3 cellular contexts compared by ENCODE assay signal in the genomic region with DNA sequence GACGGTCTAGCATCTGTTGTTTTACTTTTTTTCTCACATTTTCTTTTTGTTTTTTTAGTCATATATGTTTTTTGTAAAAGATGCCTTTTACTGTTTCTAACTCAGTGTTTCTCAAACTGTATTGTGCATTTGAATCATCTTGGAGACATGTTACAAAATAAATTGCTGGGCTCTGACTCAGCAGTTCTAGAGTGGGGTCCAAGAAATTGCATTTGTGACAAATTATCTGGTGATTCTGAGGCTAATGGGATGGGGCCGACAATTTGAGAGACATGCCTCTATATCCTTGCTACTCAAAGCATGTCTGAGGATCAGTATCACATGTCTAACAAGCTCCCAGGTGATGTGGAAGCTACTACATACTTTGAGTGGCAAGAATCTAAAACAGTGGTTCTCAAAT.
A peak's percentile ranks its signal among the peaks of the same experiment; 100 is the strongest.
TF ChIP-seq lines count a peak whose summit lies in the region.

No MANE protein-coding gene starts in this region.

TF ChIP-seq in A549, 52 proteins besides CTCF, POLR2A, EP300 and RAD21 (continued from another document):
- TF ChIP-seq FOSL2 (IDR thresholded peaks at IDR 0.05) = no peak
- no peak for TF ChIP-seq FOSL2 (CRISPR knock-in tag; IDR thresholded peaks at IDR 0.05)
- 0 out of 2 replicates have a peak, but pooled peaks have one; percentile 65 for TF ChIP-seq CBX8 (IDR thresholded peaks at IDR 0.05)

TF ChIP-seq in GM23338, 12 proteins besides CTCF, POLR2A, EP300 and RAD21 (continued from another document):
- TF ChIP-seq, protein P1, sequence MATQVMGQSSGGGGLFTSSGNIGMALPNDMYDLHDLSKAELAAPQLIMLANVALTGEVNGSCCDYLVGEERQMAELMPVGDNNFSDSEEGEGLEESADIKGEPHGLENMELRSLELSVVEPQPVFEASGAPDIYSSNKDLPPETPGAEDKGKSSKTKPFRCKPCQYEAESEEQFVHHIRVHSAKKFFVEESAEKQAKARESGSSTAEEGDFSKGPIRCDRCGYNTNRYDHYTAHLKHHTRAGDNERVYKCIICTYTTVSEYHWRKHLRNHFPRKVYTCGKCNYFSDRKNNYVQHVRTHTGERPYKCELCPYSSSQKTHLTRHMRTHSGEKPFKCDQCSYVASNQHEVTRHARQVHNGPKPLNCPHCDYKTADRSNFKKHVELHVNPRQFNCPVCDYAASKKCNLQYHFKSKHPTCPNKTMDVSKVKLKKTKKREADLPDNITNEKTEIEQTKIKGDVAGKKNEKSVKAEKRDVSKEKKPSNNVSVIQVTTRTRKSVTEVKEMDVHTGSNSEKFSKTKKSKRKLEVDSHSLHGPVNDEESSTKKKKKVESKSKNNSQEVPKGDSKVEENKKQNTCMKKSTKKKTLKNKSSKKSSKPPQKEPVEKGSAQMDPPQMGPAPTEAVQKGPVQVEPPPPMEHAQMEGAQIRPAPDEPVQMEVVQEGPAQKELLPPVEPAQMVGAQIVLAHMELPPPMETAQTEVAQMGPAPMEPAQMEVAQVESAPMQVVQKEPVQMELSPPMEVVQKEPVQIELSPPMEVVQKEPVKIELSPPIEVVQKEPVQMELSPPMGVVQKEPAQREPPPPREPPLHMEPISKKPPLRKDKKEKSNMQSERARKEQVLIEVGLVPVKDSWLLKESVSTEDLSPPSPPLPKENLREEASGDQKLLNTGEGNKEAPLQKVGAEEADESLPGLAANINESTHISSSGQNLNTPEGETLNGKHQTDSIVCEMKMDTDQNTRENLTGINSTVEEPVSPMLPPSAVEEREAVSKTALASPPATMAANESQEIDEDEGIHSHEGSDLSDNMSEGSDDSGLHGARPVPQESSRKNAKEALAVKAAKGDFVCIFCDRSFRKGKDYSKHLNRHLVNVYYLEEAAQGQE (IDR thresholded peaks at IDR 0.05; ENCODE audit: unreplicated experiment) = no peak
- no peak for TF ChIP-seq EZH2phosphoT487 (IDR thresholded peaks at IDR 0.05; ENCODE audit: unreplicated experiment)
- TF ChIP-seq, protein P2, sequence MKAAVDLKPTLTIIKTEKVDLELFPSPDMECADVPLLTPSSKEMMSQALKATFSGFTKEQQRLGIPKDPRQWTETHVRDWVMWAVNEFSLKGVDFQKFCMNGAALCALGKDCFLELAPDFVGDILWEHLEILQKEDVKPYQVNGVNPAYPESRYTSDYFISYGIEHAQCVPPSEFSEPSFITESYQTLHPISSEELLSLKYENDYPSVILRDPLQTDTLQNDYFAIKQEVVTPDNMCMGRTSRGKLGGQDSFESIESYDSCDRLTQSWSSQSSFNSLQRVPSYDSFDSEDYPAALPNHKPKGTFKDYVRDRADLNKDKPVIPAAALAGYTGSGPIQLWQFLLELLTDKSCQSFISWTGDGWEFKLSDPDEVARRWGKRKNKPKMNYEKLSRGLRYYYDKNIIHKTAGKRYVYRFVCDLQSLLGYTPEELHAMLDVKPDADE (IDR thresholded peaks at IDR 0.05) = no peak
- TF ChIP-seq EZH2 (IDR thresholded peaks at IDR 0.05; ENCODE audit: low read depth, unreplicated experiment) = no peak
- TF ChIP-seq, protein P3, sequence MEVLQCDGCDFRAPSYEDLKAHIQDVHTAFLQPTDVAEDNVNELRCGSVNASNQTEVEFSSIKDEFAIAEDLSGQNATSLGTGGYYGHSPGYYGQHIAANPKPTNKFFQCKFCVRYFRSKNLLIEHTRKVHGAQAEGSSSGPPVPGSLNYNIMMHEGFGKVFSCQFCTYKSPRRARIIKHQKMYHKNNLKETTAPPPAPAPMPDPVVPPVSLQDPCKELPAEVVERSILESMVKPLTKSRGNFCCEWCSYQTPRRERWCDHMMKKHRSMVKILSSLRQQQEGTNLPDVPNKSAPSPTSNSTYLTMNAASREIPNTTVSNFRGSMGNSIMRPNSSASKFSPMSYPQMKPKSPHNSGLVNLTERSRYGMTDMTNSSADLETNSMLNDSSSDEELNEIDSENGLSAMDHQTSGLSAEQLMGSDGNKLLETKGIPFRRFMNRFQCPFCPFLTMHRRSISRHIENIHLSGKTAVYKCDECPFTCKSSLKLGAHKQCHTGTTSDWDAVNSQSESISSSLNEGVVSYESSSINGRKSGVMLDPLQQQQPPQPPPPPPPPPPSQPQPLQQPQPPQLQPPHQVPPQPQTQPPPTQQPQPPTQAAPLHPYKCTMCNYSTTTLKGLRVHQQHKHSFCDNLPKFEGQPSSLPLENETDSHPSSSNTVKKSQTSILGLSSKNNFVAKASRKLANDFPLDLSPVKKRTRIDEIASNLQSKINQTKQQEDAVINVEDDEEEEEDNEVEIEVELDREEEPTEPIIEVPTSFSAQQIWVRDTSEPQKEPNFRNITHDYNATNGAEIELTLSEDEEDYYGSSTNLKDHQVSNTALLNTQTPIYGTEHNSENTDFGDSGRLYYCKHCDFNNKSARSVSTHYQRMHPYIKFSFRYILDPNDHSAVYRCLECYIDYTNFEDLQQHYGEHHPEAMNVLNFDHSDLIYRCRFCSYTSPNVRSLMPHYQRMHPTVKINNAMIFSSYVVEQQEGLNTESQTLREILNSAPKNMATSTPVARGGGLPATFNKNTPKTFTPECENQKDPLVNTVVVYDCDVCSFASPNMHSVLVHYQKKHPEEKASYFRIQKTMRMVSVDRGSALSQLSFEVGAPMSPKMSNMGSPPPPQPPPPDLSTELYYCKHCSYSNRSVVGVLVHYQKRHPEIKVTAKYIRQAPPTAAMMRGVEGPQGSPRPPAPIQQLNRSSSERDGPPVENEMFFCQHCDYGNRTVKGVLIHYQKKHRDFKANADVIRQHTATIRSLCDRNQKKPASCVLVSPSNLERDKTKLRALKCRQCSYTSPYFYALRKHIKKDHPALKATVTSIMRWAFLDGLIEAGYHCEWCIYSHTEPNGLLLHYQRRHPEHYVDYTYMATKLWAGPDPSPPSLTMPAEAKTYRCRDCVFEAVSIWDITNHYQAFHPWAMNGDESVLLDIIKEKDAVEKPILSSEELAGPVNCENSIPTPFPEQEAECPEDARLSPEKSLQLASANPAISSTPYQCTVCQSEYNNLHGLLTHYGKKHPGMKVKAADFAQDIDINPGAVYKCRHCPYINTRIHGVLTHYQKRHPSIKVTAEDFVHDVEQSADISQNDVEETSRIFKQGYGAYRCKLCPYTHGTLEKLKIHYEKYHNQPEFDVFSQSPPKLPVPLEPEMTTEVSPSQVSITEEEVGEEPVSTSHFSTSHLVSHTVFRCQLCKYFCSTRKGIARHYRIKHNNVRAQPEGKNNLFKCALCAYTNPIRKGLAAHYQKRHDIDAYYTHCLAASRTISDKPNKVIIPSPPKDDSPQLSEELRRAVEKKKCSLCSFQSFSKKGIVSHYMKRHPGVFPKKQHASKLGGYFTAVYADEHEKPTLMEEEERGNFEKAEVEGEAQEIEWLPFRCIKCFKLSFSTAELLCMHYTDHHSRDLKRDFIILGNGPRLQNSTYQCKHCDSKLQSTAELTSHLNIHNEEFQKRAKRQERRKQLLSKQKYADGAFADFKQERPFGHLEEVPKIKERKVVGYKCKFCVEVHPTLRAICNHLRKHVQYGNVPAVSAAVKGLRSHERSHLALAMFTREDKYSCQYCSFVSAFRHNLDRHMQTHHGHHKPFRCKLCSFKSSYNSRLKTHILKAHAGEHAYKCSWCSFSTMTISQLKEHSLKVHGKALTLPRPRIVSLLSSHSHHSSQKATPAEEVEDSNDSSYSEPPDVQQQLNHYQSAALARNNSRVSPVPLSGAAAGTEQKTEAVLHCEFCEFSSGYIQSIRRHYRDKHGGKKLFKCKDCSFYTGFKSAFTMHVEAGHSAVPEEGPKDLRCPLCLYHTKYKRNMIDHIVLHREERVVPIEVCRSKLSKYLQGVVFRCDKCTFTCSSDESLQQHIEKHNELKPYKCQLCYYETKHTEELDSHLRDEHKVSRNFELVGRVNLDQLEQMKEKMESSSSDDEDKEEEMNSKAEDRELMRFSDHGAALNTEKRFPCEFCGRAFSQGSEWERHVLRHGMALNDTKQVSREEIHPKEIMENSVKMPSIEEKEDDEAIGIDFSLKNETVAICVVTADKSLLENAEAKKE (CRISPR knock-in tag; IDR thresholded peaks at IDR 0.05) = no peak

TF ChIP-seq in K562, 482 proteins besides CTCF, POLR2A, EP300 and RAD21 (continued from another document):
- TF ChIP-seq, protein P4, sequence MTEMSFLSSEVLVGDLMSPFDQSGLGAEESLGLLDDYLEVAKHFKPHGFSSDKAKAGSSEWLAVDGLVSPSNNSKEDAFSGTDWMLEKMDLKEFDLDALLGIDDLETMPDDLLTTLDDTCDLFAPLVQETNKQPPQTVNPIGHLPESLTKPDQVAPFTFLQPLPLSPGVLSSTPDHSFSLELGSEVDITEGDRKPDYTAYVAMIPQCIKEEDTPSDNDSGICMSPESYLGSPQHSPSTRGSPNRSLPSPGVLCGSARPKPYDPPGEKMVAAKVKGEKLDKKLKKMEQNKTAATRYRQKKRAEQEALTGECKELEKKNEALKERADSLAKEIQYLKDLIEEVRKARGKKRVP (CRISPR knock-in tag; IDR thresholded peaks at IDR 0.05) = no peak
- TF ChIP-seq, protein P5, sequence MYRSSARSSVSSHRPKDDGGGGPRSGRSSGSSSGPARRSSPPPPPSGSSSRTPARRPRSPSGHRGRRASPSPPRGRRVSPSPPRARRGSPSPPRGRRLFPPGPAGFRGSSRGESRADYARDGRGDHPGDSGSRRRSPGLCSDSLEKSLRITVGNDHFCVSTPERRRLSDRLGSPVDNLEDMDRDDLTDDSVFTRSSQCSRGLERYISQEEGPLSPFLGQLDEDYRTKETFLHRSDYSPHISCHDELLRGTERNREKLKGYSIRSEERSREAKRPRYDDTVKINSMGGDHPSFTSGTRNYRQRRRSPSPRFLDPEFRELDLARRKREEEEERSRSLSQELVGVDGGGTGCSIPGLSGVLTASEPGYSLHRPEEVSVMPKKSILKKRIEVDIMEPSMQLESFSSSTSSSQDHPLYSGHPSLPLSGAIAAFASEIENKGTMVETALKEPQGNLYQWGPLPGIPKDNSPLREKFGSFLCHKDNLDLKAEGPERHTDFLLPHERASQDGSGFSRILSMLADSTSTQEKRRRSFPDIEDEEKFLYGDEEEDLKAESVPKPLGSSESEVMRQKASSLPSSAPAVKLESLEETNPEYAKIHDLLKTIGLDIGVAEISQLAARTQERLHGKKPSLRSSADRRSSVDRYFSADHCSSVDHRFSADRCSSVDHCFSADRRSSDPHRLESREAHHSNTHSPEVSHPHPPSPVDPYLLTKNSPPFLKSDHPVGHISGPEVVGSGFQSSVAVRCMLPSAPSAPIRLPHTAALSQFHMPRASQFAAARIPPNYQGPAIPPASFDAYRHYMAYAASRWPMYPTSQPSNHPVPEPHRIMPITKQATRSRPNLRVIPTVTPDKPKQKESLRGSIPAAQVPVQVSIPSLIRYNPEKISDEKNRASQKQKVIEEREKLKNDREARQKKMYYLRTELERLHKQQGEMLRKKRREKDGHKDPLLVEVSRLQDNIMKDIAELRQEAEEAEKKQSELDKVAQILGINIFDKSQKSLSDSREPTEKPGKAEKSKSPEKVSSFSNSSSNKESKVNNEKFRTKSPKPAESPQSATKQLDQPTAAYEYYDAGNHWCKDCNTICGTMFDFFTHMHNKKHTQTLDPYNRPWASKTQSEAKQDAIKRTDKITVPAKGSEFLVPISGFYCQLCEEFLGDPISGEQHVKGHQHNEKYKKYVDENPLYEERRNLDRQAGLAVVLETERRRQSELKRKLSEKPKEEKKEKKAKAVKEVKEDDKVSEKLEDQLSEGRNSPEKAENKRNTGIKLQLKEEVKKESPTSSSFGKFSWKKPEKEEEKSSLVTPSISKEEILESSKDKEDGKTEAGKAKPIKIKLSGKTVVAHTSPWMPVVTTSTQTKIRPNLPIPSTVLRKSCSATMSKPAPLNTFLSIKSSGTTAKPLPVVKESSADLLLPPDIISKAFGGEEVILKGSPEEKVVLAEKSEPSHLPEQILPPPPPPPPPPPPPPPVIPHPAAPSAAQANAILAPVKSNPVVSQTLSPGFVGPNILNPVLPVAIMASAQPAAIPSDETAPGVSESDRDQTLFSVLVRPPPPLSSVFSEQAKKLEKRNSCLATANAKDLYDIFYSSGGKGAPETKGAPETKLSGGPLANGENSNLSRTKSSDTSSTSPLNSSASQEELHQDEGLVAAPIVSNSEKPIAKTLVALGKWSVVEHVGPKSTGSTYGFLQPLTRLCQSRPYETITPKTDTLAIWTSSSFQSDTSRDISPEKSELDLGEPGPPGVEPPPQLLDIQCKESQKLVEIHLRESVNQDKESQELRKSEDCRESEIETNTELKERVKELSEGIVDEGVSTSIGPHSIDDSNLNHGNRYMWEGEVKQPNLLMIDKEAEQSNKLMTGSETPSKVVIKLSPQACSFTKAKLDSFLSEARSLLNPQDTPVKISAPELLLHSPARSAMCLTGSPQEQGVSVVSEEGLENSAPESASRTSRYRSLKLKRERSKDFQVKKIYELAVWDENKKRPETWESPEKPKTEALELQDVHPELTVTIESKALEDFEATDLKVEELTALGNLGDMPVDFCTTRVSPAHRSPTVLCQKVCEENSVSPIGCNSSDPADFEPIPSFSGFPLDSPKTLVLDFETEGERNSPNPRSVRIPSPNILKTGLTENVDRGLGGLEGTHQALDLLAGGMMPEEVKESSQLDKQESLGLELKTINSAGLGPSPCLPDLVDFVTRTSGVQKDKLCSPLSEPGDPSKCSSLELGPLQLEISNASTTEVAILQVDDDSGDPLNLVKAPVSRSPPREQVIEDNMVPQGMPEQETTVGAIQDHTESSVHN (IDR thresholded peaks at IDR 0.05; ENCODE audit: borderline replicate concordance in 1 of 2, low read depth in 1 of 2) = no peak
- TF ChIP-seq MAFG (tag; conservative IDR thresholded peaks at IDR 0.05) = peak; percentile 56
- peak; percentile 78 for TF ChIP-seq ZNF316 (IDR thresholded peaks at IDR 0.05)
- TF ChIP-seq ZNF174 (CRISPR knock-in tag; IDR thresholded peaks at IDR 0.05) = no peak
- peak; percentile 23; the same call in 1 of the 2 replicates for TF ChIP-seq MAFK (IDR thresholded peaks at IDR 0.05; ENCODE audit: low read length)
- TF ChIP-seq STAT5B (CRISPR knock-in tag; IDR thresholded peaks at IDR 0.05) = no peak
- peak; percentile 61 for TF ChIP-seq C11orf30 (IDR thresholded peaks at IDR 0.05; ENCODE audit: low read depth)
- TF ChIP-seq MAFF (IDR thresholded peaks at IDR 0.05; ENCODE audit: low read length) = peak; percentile 1; the same call in 1 of the 2 replicates
- no peak for TF ChIP-seq KDM5B (IDR thresholded peaks at IDR 0.05; ENCODE audit: insufficient replicate concordance, low read depth, low read length)
